Comparison of ENCODE assay signal across 21 cellular contexts in genomic region chr3:81152156-81152555, GRCh38.
DNase-seq lines count a peak whose midpoint lies in the region; TF ChIP-seq lines count a peak whose summit lies in the region.
"Had no signal": no experiment of that assay in that cellular context is flagged by ENCODE, and none has a peak within 500 bp of the region (broad histone marks: within the 10 kb centered on the region; RNA-seq: fewer than 3 reads in every experiment).

No MANE protein-coding gene starts in this region.

- no peak overlapping the region for H2BK5ac ChIP-seq in mesendoderm (ENCODE audit: low read length)

- H3K36me3 ChIP-seq in mesendoderm (ENCODE audit: control insufficient read depth, insufficient read depth, low read length), result no peaks in the 10 kb centered on the region
- H3K36me3 ChIP-seq: BE2C, BLaER1 had no signal

- no peak overlapping the region for H2BK15ac ChIP-seq in mesendoderm (replicated peaks; ENCODE audit: low read depth)

- H3K4ac ChIP-seq in mesendoderm (ENCODE audit: low read depth, low read length), result no peak overlapping the region

- H3K27me3 ChIP-seq in mesendoderm (ENCODE audit: insufficient read depth, low read length, poor library complexity), result no peaks in the 10 kb centered on the region
- H3K27me3 ChIP-seq: BE2C, BLaER1 had no signal

- H3K4me2 ChIP-seq in mesendoderm (ENCODE audit: low read length), result no peak overlapping the region
- H3K4me2 ChIP-seq: BLaER1 had no signal

- H3K4me3 ChIP-seq in choroid plexus epithelial cell (ENCODE audit: low read depth, low read length) (no peak overlapping the region), mesendoderm (ENCODE audit: low read length) (no peak overlapping the region)
- H3K4me3 ChIP-seq: BLaER1, GM12878 had no signal

- no peak overlapping the region for H3K4me3 Mint-ChIP-seq in type B pancreatic cell
- H3K4me3 Mint-ChIP-seq: CD14-positive monocyte; CD4-positive, alpha-beta T cell; CD8-positive, alpha-beta T cell had no signal

- H3K79me2 ChIP-seq in mesendoderm (ENCODE audit: control insufficient read depth, insufficient read depth, low read length), result no peaks in the 10 kb centered on the region

- H2AK5ac ChIP-seq in mesendoderm (ENCODE audit: low read length), result no peak overlapping the region

- H3K27ac Mint-ChIP-seq in type B pancreatic cell, result no peak overlapping the region
- H3K27ac Mint-ChIP-seq: CD14-positive monocyte; CD4-positive, alpha-beta T cell; CD8-positive, alpha-beta T cell had no signal

- no peak overlapping the region for H3K23ac ChIP-seq in mesendoderm (ENCODE audit: low read length)

- no peak overlapping the region for H4K8ac ChIP-seq in mesendoderm (ENCODE audit: low read depth, low read length)

- H3K4me1 ChIP-seq in mesendoderm (ENCODE audit: control insufficient read depth, low read depth, low read length), result no peaks in the 10 kb centered on the region
- H3K4me1 ChIP-seq: BE2C, BLaER1, Caco-2 had no signal

- no peak overlapping the region for H3K27ac ChIP-seq in mesendoderm (ENCODE audit: low read depth, low read length)
- H3K27ac ChIP-seq: 22Rv1, BLaER1 had no signal

- H3K18ac ChIP-seq in mesendoderm (ENCODE audit: low read length), result no peak overlapping the region

- DNase-seq in ELR (ENCODE audit: low read depth) (peak; percentile 24), HS-5 (ENCODE audit: low read depth) (peak; percentile 4), choroid plexus epithelial cell (ENCODE audit: low read depth) (peak; percentile 18), mesendoderm (peak; percentile 63), activated T-cell treated with anti-CD3 and anti-CD28 coated beads for 4 hours (no peak), NCI-H1930 (lab: John Stamatoyannopoulos, UW) (no peak), OCI-M2 (lab: John Stamatoyannopoulos, UW; ENCODE audit: unreplicated experiment) (no peak), type B pancreatic cell (ENCODE audit: extremely low spot score, unreplicated experiment) (no peak)
- DNase-seq: ACHN; BE2C; C1 segment of cervical spinal cord; Caco-2; Calu3; CD4-positive, alpha-beta T cell; CD8-positive, alpha-beta T cell; DMS79 treated with DMSO at 0.1 percent for 48 hours; GDM1 had no signal

- no peak overlapping the region for H3K9ac ChIP-seq in mesendoderm (ENCODE audit: low read length)
- H3K9ac ChIP-seq: BLaER1 had no signal

- no peak overlapping the region for H4K5ac ChIP-seq in mesendoderm (ENCODE audit: low read length)

- H3K9me3 Mint-ChIP-seq in type B pancreatic cell, result no peaks in the 10 kb centered on the region

- no peaks in the 10 kb centered on the region for H3K79me1 ChIP-seq in mesendoderm (ENCODE audit: low read length)

- no peak overlapping the region for H3K56ac ChIP-seq in mesendoderm (ENCODE audit: low read length)

- no CpG with 5 or more reads among the region's 2 CpGs for WGBS in mesendoderm (ENCODE audit: extremely low coverage, insufficient coverage, low lambda C conversion rate)

- no peak overlapping the region for H2BK120ac ChIP-seq in mesendoderm (ENCODE audit: low read depth, low read length)

- H3K4me1 Mint-ChIP-seq in type B pancreatic cell (ENCODE audit: unreplicated experiment), result no peaks in the 10 kb centered on the region
- H3K4me1 Mint-ChIP-seq: CD14-positive monocyte had no signal

- H3K27me3 Mint-ChIP-seq in type B pancreatic cell, result no peaks in the 10 kb centered on the region
- H3K27me3 Mint-ChIP-seq: CD4-positive, alpha-beta T cell had no signal

- no peaks in the 10 kb centered on the region for H3K36me3 Mint-ChIP-seq in type B pancreatic cell
- H3K36me3 Mint-ChIP-seq: CD14-positive monocyte; CD8-positive, alpha-beta T cell had no signal

- no peak for TF ChIP-seq CTCF in choroid plexus epithelial cell (conservative IDR thresholded peaks at IDR 0.05; ENCODE audit: low read depth, low read length)
- no peak for TF ChIP-seq CTCF in type B pancreatic cell (conservative IDR thresholded peaks at IDR 0.05)

Comparison
In these comparisons a context has a peak if more than half of its experiments do, and no peak if none do; other contexts are left out.
1. DNase-seq: peak in ELR (single experiment), HS-5 (single experiment), choroid plexus epithelial cell (single experiment) and mesendoderm (single experiment); none in activated T-cell treated with anti-CD3 and anti-CD28 coated beads for 4 hours (single experiment), NCI-H1930 (0 of 2), OCI-M2 (single experiment) and type B pancreatic cell (single experiment).